ENCODE assay signal across 1 cellular context in the genomic region with DNA sequence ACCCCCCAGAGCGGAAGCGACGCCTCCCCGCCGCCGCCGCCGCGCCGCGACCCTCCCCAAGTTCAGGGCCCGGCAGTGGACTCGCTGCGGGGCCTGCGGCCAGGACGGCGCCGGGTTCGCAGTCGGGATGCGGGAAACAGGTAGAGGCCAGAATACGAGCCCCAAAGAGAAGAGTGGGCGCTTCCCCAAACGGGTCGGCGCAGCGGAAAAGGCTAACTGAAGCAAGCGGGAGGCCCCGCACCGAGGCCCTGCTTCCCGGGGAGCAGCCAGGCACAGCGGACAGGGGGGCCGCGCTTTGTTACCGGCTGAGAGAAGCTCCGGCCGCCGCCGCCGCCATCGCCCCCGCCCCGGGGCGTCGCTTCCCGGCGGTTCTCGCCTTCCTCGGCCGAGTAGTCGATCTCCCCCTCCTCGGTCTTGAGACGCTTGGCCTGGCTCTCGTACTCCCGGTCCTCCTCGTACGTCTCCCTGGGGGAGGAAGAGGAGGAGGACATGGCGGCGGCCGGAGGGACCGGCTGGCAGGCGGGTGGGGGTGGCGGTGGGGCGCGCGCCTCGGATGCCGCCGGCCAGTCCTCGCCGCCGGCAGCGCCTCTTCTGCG.
TF ChIP-seq lines count a peak whose summit lies in the region.

No MANE protein-coding gene starts in this region.

TF ChIP-seq in K562, 482 proteins besides CTCF, POLR2A, EP300 and RAD21 (continued from another document and continues in another):
- TF ChIP-seq IRF9 (tag; IDR thresholded peaks at IDR 0.05) (no peak), MTA3 (IDR thresholded peaks at IDR 0.05; ENCODE audit: borderline replicate concordance) (0 out of 2 replicates have a peak, but pooled peaks have one; percentile 16), HDAC6 (IDR thresholded peaks at IDR 0.05; ENCODE audit: low read depth, low read length) (no peak), U2AF2 (optimal IDR thresholded peaks at IDR 0.05; ENCODE audit: low read depth, low read length) (no peak), RBFOX2 (IDR thresholded peaks at IDR 0.05; ENCODE audit: low read depth, low read length) (peak; percentile 96), FOXP4 (CRISPR knock-in tag; IDR thresholded peaks at IDR 0.05; ENCODE audit: borderline replicate concordance) (0 out of 2 replicates have a peak, but pooled peaks have one; percentile 45), HNRNPH1 (optimal IDR thresholded peaks at IDR 0.05; ENCODE audit: low read depth, low read length) (no peak), ILK (tag; IDR thresholded peaks at IDR 0.05; ENCODE audit: borderline replicate concordance, low read depth) (no peak), KDM1A (IDR thresholded peaks at IDR 0.05) (no peak), POU5F1 (IDR thresholded peaks at IDR 0.05; ENCODE audit: borderline replicate concordance, low read depth, low read length, partially characterized antibody) (no peak), NFRKB (IDR thresholded peaks at IDR 0.05; ENCODE audit: low read depth) (0 out of 2 replicates have a peak, but pooled peaks have one; percentile 56), SRSF7 (optimal IDR thresholded peaks at IDR 0.05; ENCODE audit: low read depth, low read length) (no peak), PCBP1 (IDR thresholded peaks at IDR 0.05; ENCODE audit: low read depth, low read length, poor library complexity, severe bottlenecking) (peak; percentile 68), PHF8 (IDR thresholded peaks at IDR 0.05; ENCODE audit: borderline replicate concordance, low read length) (0 out of 2 replicates have a peak, but pooled peaks have one; percentile 2), ARID4B (CRISPR knock-in tag; IDR thresholded peaks at IDR 0.05) (peak; percentile 76), MCM3 (IDR thresholded peaks at IDR 0.05) (no peak), CCAR2 (IDR thresholded peaks at IDR 0.05; ENCODE audit: low read depth, low read length) (no peak), NR1H2 (CRISPR knock-in tag; IDR thresholded peaks at IDR 0.05) (0 out of 2 replicates have a peak, but pooled peaks have one; percentile 40), FOXM1 (IDR thresholded peaks at IDR 0.05; ENCODE audit: low read depth) (no peak), FOXM1 (CRISPR knock-in tag; IDR thresholded peaks at IDR 0.05; ENCODE audit: low read depth) (peak; percentile 53; the same call in 1 of the 2 replicates), RFX5 (IDR thresholded peaks at IDR 0.05; ENCODE audit: low read depth, low read length) (no peak), NFE2L1 (tag; IDR thresholded peaks at IDR 0.05; ENCODE audit: borderline replicate concordance, low read depth) (no peak), MAFG (tag; conservative IDR thresholded peaks at IDR 0.05) (no peak), SRSF1 (IDR thresholded peaks at IDR 0.05; ENCODE audit: low read depth, low read length) (no peak), ZFPM2 (CRISPR knock-in tag; IDR thresholded peaks at IDR 0.05) (no peak), MITF (IDR thresholded peaks at IDR 0.05) (peak; percentile 22; the same call in 1 of the 2 replicates)
- TF ChIP-seq, protein P1, sequence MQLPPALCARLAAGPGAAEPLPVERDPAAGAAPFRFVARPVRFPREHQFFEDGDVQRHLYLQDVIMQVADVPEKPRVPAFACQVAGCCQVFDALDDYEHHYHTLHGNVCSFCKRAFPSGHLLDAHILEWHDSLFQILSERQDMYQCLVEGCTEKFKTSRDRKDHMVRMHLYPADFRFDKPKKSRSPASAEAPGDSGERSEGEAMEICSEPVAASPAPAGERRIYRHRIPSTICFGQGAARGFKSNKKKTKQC (CRISPR knock-in tag; IDR thresholded peaks at IDR 0.05): no peak
- TF ChIP-seq, protein P2, sequence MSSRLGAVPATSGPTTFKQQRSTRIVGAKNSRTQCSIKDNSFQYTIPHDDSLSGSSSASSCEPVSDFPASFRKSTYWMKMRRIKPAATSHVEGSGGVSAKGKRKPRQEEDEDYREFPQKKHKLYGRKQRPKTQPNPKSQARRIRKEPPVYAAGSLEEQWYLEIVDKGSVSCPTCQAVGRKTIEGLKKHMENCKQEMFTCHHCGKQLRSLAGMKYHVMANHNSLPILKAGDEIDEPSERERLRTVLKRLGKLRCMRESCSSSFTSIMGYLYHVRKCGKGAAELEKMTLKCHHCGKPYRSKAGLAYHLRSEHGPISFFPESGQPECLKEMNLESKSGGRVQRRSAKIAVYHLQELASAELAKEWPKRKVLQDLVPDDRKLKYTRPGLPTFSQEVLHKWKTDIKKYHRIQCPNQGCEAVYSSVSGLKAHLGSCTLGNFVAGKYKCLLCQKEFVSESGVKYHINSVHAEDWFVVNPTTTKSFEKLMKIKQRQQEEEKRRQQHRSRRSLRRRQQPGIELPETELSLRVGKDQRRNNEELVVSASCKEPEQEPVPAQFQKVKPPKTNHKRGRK (tag; IDR thresholded peaks at IDR 0.05): no peak
- TF ChIP-seq, protein P3, sequence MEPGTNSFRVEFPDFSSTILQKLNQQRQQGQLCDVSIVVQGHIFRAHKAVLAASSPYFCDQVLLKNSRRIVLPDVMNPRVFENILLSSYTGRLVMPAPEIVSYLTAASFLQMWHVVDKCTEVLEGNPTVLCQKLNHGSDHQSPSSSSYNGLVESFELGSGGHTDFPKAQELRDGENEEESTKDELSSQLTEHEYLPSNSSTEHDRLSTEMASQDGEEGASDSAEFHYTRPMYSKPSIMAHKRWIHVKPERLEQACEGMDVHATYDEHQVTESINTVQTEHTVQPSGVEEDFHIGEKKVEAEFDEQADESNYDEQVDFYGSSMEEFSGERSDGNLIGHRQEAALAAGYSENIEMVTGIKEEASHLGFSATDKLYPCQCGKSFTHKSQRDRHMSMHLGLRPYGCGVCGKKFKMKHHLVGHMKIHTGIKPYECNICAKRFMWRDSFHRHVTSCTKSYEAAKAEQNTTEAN (CRISPR knock-in tag; IDR thresholded peaks at IDR 0.05): 0 out of 2 replicates have a peak, but pooled peaks have one; percentile 6
- TF ChIP-seq, protein P4, sequence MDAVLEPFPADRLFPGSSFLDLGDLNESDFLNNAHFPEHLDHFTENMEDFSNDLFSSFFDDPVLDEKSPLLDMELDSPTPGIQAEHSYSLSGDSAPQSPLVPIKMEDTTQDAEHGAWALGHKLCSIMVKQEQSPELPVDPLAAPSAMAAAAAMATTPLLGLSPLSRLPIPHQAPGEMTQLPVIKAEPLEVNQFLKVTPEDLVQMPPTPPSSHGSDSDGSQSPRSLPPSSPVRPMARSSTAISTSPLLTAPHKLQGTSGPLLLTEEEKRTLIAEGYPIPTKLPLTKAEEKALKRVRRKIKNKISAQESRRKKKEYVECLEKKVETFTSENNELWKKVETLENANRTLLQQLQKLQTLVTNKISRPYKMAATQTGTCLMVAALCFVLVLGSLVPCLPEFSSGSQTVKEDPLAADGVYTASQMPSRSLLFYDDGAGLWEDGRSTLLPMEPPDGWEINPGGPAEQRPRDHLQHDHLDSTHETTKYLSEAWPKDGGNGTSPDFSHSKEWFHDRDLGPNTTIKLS (IDR thresholded peaks at IDR 0.05; ENCODE audit: borderline replicate concordance, low read depth): no peak
- TF ChIP-seq, protein P5, sequence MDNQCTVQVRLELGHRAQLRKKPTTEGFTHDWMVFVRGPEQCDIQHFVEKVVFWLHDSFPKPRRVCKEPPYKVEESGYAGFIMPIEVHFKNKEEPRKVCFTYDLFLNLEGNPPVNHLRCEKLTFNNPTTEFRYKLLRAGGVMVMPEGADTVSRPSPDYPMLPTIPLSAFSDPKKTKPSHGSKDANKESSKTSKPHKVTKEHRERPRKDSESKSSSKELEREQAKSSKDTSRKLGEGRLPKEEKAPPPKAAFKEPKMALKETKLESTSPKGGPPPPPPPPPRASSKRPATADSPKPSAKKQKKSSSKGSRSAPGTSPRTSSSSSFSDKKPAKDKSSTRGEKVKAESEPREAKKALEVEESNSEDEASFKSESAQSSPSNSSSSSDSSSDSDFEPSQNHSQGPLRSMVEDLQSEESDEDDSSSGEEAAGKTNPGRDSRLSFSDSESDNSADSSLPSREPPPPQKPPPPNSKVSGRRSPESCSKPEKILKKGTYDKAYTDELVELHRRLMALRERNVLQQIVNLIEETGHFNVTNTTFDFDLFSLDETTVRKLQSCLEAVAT (IDR thresholded peaks at IDR 0.05): peak; percentile 12 to 80; a peak in 2 of 4 replicates
- TF ChIP-seq, protein P6, sequence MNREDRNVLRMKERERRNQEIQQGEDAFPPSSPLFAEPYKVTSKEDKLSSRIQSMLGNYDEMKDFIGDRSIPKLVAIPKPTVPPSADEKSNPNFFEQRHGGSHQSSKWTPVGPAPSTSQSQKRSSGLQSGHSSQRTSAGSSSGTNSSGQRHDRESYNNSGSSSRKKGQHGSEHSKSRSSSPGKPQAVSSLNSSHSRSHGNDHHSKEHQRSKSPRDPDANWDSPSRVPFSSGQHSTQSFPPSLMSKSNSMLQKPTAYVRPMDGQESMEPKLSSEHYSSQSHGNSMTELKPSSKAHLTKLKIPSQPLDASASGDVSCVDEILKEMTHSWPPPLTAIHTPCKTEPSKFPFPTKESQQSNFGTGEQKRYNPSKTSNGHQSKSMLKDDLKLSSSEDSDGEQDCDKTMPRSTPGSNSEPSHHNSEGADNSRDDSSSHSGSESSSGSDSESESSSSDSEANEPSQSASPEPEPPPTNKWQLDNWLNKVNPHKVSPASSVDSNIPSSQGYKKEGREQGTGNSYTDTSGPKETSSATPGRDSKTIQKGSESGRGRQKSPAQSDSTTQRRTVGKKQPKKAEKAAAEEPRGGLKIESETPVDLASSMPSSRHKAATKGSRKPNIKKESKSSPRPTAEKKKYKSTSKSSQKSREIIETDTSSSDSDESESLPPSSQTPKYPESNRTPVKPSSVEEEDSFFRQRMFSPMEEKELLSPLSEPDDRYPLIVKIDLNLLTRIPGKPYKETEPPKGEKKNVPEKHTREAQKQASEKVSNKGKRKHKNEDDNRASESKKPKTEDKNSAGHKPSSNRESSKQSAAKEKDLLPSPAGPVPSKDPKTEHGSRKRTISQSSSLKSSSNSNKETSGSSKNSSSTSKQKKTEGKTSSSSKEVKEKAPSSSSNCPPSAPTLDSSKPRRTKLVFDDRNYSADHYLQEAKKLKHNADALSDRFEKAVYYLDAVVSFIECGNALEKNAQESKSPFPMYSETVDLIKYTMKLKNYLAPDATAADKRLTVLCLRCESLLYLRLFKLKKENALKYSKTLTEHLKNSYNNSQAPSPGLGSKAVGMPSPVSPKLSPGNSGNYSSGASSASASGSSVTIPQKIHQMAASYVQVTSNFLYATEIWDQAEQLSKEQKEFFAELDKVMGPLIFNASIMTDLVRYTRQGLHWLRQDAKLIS (CRISPR knock-in tag; IDR thresholded peaks at IDR 0.05): peak; percentile 72
